ENCODE assay signal across 14 cellular contexts in the genomic region with DNA sequence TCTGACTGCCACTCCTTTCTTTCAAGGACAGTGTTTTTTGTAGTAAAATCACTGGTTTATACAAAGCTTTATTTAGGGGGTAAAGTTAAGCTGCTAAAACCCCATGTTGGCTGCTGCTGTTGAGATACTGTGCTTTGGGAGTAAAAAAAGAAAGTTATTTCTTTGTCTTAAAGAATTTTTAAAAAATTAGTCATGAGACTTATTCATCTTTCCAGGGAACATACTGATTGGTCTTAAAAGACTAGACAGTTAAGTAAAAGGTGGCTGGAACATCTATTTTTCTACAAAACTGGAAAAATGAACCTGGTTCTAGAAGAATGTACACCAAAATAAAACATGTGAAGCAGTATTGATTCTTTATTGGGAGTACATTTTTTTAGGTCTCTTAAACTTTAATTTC. TPM values are rescaled to one million over a fixed set of nuclear protein-coding genes. Genes with fewer than 3 reads are reported as not detected.
DNase-seq lines count a peak whose midpoint lies in the region; ATAC-seq and TF ChIP-seq lines count a peak whose summit lies in the region.
"Had no signal": no experiment of that assay in that cellular context is flagged by ENCODE, and none has a peak within 500 bp of the region (broad histone marks: within the 10 kb centered on the region; RNA-seq: fewer than 3 reads in every experiment).

No MANE protein-coding gene starts in this region.

- no peak overlapping the region for H2BK5ac ChIP-seq in mesenchymal stem cell (ENCODE audit: low read depth, low read length, poor library complexity, severe bottlenecking)

- no peak for TF ChIP-seq CTCF in RWPE2 (IDR thresholded peaks at IDR 0.05; ENCODE audit: poor library complexity, severe bottlenecking)

- no peak overlapping the region for H2BK15ac ChIP-seq in mesenchymal stem cell (ENCODE audit: low read depth, poor library complexity, severe bottlenecking)

- no peak overlapping the region for H3K4me3 Mint-ChIP-seq in activated naive CD4-positive, alpha-beta T cell treated with anti-CD3 and anti-CD28 coated beads, Interleukin-2, amount 50 U/mL, for 24 hours
- H3K4me3 Mint-ChIP-seq: CD14-positive monocyte; natural killer cell; T-helper 2 cell treated with Interferon-gamma antibody and Interleukin-4, amounts not matched to agents 5 μg/mL and 100 μg/mL, for 36 hours had no signal

- H3K36me3 ChIP-seq in RWPE2 (ENCODE audit: low read depth) (peaks cover 79% of the 10 kb centered on the region), mesenchymal stem cell (ENCODE audit: control insufficient read depth in 1 of 2, insufficient read depth in 2 of 2, low read depth in 1 of 2, low read length in 2 of 2) (peaks cover 6 to 90% of the 10 kb centered on the region in 2 experiments)

- H2AK5ac ChIP-seq in mesenchymal stem cell (ENCODE audit: low read length, severe bottlenecking): no peak overlapping the region

- H2BK120ac ChIP-seq in mesenchymal stem cell (ENCODE audit: low read depth, low read length): no peak overlapping the region

- peak overlapping the region; percentile 41 for H3K9ac ChIP-seq in mesenchymal stem cell (ENCODE audit: low read length)
- H3K9ac ChIP-seq: parathyroid adenoma had no signal

- no peak overlapping the region for H3K4ac ChIP-seq in mesenchymal stem cell (ENCODE audit: low read depth in 1 of 2, low read length in 2 of 2)

- peaks cover 62% of the 10 kb centered on the region for H3K4me1 Mint-ChIP-seq in activated naive CD4-positive, alpha-beta T cell treated with anti-CD3 and anti-CD28 coated beads, Interleukin-2, amount 50 U/mL, for 24 hours

- no peaks in the 10 kb centered on the region for H3K9me3 Mint-ChIP-seq in activated naive CD4-positive, alpha-beta T cell treated with anti-CD3 and anti-CD28 coated beads, Interleukin-2, amount 50 U/mL, for 24 hours
- H3K9me3 Mint-ChIP-seq: CD14-positive monocyte; natural killer cell; T-helper 2 cell treated with Interferon-gamma antibody and Interleukin-4, amounts not matched to agents 5 μg/mL and 100 μg/mL, for 36 hours had no signal

- no peak overlapping the region for H4K91ac ChIP-seq in mesenchymal stem cell (ENCODE audit: low read length)

- no peak overlapping the region for H2AFZ ChIP-seq in mesenchymal stem cell (ENCODE audit: low read depth, low read length)
- H2AFZ ChIP-seq: parathyroid adenoma had no signal

- H3K27ac Mint-ChIP-seq in activated naive CD4-positive, alpha-beta T cell treated with anti-CD3 and anti-CD28 coated beads, Interleukin-2, amount 50 U/mL, for 24 hours: peak overlapping the region; percentile 12
- H3K27ac Mint-ChIP-seq: CD14-positive monocyte; T-helper 2 cell treated with Interferon-gamma antibody and Interleukin-4, amounts not matched to agents 5 μg/mL and 100 μg/mL, for 36 hours had no signal

- H2BK12ac ChIP-seq in mesenchymal stem cell (ENCODE audit: low read length in 2 of 2): no peak overlapping the region

- peaks cover 28% of the 10 kb centered on the region for H3K4me1 ChIP-seq in RWPE2 (ENCODE audit: insufficient read depth, poor library complexity, severe bottlenecking)
- H3K4me1 ChIP-seq in mesenchymal stem cell (ENCODE audit: control insufficient read depth, insufficient read depth, low read depth, low read length): no peaks in the 10 kb centered on the region

- H3K27ac ChIP-seq in RWPE2 (ENCODE audit: poor library complexity, severe bottlenecking) (peak overlapping the region; percentile 35), mesenchymal stem cell (ENCODE audit: low read length, poor library complexity, severe bottlenecking) (no peak overlapping the region)
- H3K27ac ChIP-seq: parathyroid adenoma had no signal

- peak; percentile 35; the same call in 1 of the 3 replicates for ATAC-seq in RWPE2 (ENCODE audit: low read depth)
- ATAC-seq: natural killer cell had no signal

- no peak for DNase-seq in activated naive CD4-positive, alpha-beta T cell (lab: John Stamatoyannopoulos, UW)
- DNase-seq in RWPE2 (ENCODE audit: low spot score) (no peak), mesenchymal stem cell (no peak), SW480 (ENCODE audit: low spot score) (no peak), NCI-H2196 (lab: John Stamatoyannopoulos, UW; ENCODE audit: unreplicated experiment) (no peak)
- DNase-seq: DMS153, natural killer cell, NCI-H526 treated with DMSO at 0.1 percent for 48 hours, SIG-M5, sigmoid colon had no signal

- no peak overlapping the region for H4K8ac ChIP-seq in mesenchymal stem cell (ENCODE audit: low read length)

- H3K4me3 ChIP-seq in RWPE2 (ENCODE audit: severe bottlenecking) (no peak overlapping the region), mesenchymal stem cell (ENCODE audit: insufficient read depth in 1 of 2, low read depth in 1 of 2, low read length in 2 of 2) (no peak overlapping the region)
- H3K4me3 ChIP-seq: sigmoid colon had no signal

- no peaks in the 10 kb centered on the region for H3K27me3 ChIP-seq in RWPE2 (ENCODE audit: insufficient read depth, poor library complexity, severe bottlenecking)
- H3K27me3 ChIP-seq in mesenchymal stem cell (ENCODE audit: control insufficient read depth in 1 of 2, insufficient read depth in 1 of 2, low read length in 2 of 2): no peaks in the 10 kb centered on the region
- H3K27me3 ChIP-seq: sigmoid colon had no signal

- H3K23ac ChIP-seq in mesenchymal stem cell (ENCODE audit: low read length in 2 of 2): no peak overlapping the region

- peaks cover 17% of the 10 kb centered on the region for H3K36me3 Mint-ChIP-seq in activated naive CD4-positive, alpha-beta T cell treated with anti-CD3 and anti-CD28 coated beads, Interleukin-2, amount 50 U/mL, for 24 hours

- no peak overlapping the region for H3K14ac ChIP-seq in mesenchymal stem cell (ENCODE audit: low read length in 2 of 2)

- peaks cover 9% of the 10 kb centered on the region for H3K79me1 ChIP-seq in mesenchymal stem cell (replicated peaks; ENCODE audit: low read length, poor library complexity, severe bottlenecking)

- H3K4me2 ChIP-seq in mesenchymal stem cell (ENCODE audit: low read length, poor library complexity, severe bottlenecking): no peak overlapping the region

- H3K9me3 ChIP-seq in RWPE2 (ENCODE audit: severe bottlenecking): no peaks in the 10 kb centered on the region
- no peaks in the 10 kb centered on the region for H3K9me3 ChIP-seq in mesenchymal stem cell (ENCODE audit: control insufficient read depth, low read length)
- H3K9me3 ChIP-seq: sigmoid colon had no signal

- H3K18ac ChIP-seq in mesenchymal stem cell (ENCODE audit: low read depth in 1 of 2, low read length in 2 of 2): no peak overlapping the region

- no peaks in the 10 kb centered on the region for H3K27me3 Mint-ChIP-seq in activated naive CD4-positive, alpha-beta T cell treated with anti-CD3 and anti-CD28 coated beads, Interleukin-2, amount 50 U/mL, for 24 hours

RNA-seq across cellular contexts. Expression of a gene that starts 20.6 kb away (rescaled TPM):
- polyA plus RNA-seq in mesenchymal stem cell (2013, experiment 1 of 2): 42.1 TPM
- 44.6 TPM for polyA plus RNA-seq in mesenchymal stem cell (2013, experiment 2 of 2)

RNA-seq across cellular contexts. Expression of a gene that starts 21.0 kb away (rescaled TPM):
- polyA plus RNA-seq in mesenchymal stem cell (2013, experiment 1 of 2): 35.4 TPM
- polyA plus RNA-seq in mesenchymal stem cell (2013, experiment 2 of 2): 37.1 TPM

RNA-seq across cellular contexts. Expression of a gene that starts 26.7 kb away (rescaled TPM):
- polyA plus RNA-seq in mesenchymal stem cell (2013, experiment 1 of 2): 35.1 TPM
- 36.7 TPM for polyA plus RNA-seq in mesenchymal stem cell (2013, experiment 2 of 2)
